ENCODE assay signal across 1 cellular context in genomic region chr13:114314074-114314912, GRCh38.
TF ChIP-seq lines count a peak whose summit lies in the region.

Gene CHAMP1, plus strand, starts transcription at chr13:114314503. Its CDS starts 9,340 bp downstream, at chr13:114323843.

TF ChIP-seq in GM12878, 131 proteins besides CTCF, POLR2A, EP300 and RAD21 (continued from another document):
- no peak for TF ChIP-seq PRDM15 (CRISPR knock-in tag; IDR thresholded peaks at IDR 0.05)
- peak; percentile 18; the same call in 1 of the 2 replicates for TF ChIP-seq SMC3 (IDR thresholded peaks at IDR 0.05; ENCODE audit: borderline replicate concordance, low read length)
- TF ChIP-seq ZNF217 (IDR thresholded peaks at IDR 0.05), result peak; percentile 65; the same call in 1 of the 2 replicates
- TF ChIP-seq GABPA (IDR thresholded peaks at IDR 0.05; ENCODE audit: low read depth), result no peak
- TF ChIP-seq RUNX3 (IDR thresholded peaks at IDR 0.05; ENCODE audit: low read length), result peak; percentile 44; the same call in 1 of the 2 replicates
- TF ChIP-seq GATAD2B (conservative IDR thresholded peaks at IDR 0.05; ENCODE audit: low read depth), result peak; percentile 97
- peak; percentile 37; the same call in 1 of the 2 replicates for TF ChIP-seq TCF3 (IDR thresholded peaks at IDR 0.05; ENCODE audit: borderline replicate concordance, insufficient read depth, low read depth, low read length)
TF ChIP-seq in GM12878: peak in this region for 59.
